ENCODE assay signal across 9 cellular contexts in genomic region chr1:54724771-54725170, GRCh38.
"Had no signal": no experiment of that assay in that cellular context is flagged by ENCODE, and none has a peak within 500 bp of the region (broad histone marks: within the 10 kb centered on the region; RNA-seq: fewer than 3 reads in every experiment).

No MANE protein-coding gene starts in this region.

- H3K27ac ChIP-seq: GM23248, HL-60 had no signal

- H3K4me3 Mint-ChIP-seq: IgD-negative memory B cell had no signal

- H3K4me3 ChIP-seq: GM23248, HAP-1 had no signal

- DNase-seq: GM23248, GOT3, H7, KBM-7 had no signal

- H3K9me3 ChIP-seq: HAP-1 had no signal

- H3K27me3 Mint-ChIP-seq: IgD-negative memory B cell had no signal

- H3K27ac Mint-ChIP-seq: IgD-negative memory B cell had no signal

- ATAC-seq: HCT116, HepG2 had no signal
